8 cellular contexts compared by ENCODE assay signal in genomic region chr2:71226965-71227560, GRCh38. TPM values are rescaled to one million over a fixed set of nuclear protein-coding genes. Genes with fewer than 3 reads are reported as not detected.
DNase-seq lines count a peak whose midpoint lies in the region; ATAC-seq and TF ChIP-seq lines count a peak whose summit lies in the region.

Gene PAIP2B, minus strand, starts transcription at chr2:71227103. Its CDS starts 24,514 bp downstream, at chr2:71202589.

- no peaks in the 10 kb centered on the region for H3K27me3 ChIP-seq in BLaER1 treated with 17β-estradiol and CSF1 and Interleukin-3, amounts not matched to agents 10 nM and 100 nM
- H3K27me3 ChIP-seq in dorsolateral prefrontal cortex: no peaks in the 10 kb centered on the region
- H3K27me3 ChIP-seq in liver (ENCODE audit: control insufficient read depth in 4 of 4, insufficient read depth in 4 of 4, low read length in 3 of 4): no peaks in the 10 kb centered on the region

- H3K4me1 Mint-ChIP-seq in activated CD4-positive, alpha-beta memory T cell treated with anti-CD3 and anti-CD28 coated beads for 36 hours (ENCODE audit: low read depth): peaks cover 10% of the 10 kb centered on the region

- H3K4me3 Mint-ChIP-seq in activated CD4-positive, alpha-beta memory T cell treated with anti-CD3 and anti-CD28 coated beads for 36 hours: peak within 1 kb of the TSS; percentile 97

- H3K4me2 ChIP-seq in BLaER1 treated with 17β-estradiol and CSF1 and Interleukin-3, amounts not matched to agents 10 nM and 100 nM: peak within 1 kb of the TSS; percentile 68 to 85 (median 75)

- H3K27me3 Mint-ChIP-seq in activated CD4-positive, alpha-beta memory T cell treated with anti-CD3 and anti-CD28 coated beads for 36 hours: peaks cover 2% of the 10 kb centered on the region

- peak within 1 kb of the TSS; percentile 82 for H3K27ac Mint-ChIP-seq in activated CD4-positive, alpha-beta memory T cell treated with anti-CD3 and anti-CD28 coated beads for 36 hours

- peak within 1 kb of the TSS; percentile 52 to 72 (median 60) for H3K4me3 ChIP-seq in BLaER1 treated with 17β-estradiol and CSF1 and Interleukin-3, amounts not matched to agents 10 nM and 100 nM
- peak within 1 kb of the TSS; percentile 67 to 99 (median 93) for H3K4me3 ChIP-seq in dorsolateral prefrontal cortex
- H3K4me3 ChIP-seq in liver (ENCODE audit: low read depth in 1 of 3, low read length in 3 of 3): peak within 1 kb of the TSS; percentile 78 to 86 (median 79)

- peak; percentile 27 to 31 for TF ChIP-seq RAD21 in liver (IDR thresholded peaks at IDR 0.05)

- TF ChIP-seq CTCF in dorsolateral prefrontal cortex (IDR thresholded peaks at IDR 0.05 in 54 of 56, conservative IDR thresholded peaks at IDR 0.05 in 2 of 56; ENCODE audit: low read depth in 1 of 56, partially characterized antibody in 56 of 56): peak in 22 of 56 donors; percentile 2 to 56 (median 15)
- no peak for TF ChIP-seq CTCF in liver (IDR thresholded peaks at IDR 0.05; ENCODE audit: low read depth, low read length, missing input control)

- intact Hi-C loops in activated CD4-positive, alpha-beta memory T cell treated with anti-CD3 and anti-CD28 coated beads for 36 hours (cut with micrococcal nuclease): loop anchor here (1.0 to 10.0 kb wide), 7 partner anchors 49 to 1845 kb away; partner anchors contain the start of genes MCEE, MPHOSPH10, NAGK and SFXN5
- intact Hi-C loops in dorsolateral prefrontal cortex (cut with DNase I): loop anchor here (1.0 to 10.0 kb wide), 5 partner anchors 29 to 168 kb away; no protein-coding TSS in a partner anchor

- peak; percentile 100 for DNase-seq in NCI-H748 (lab: John Stamatoyannopoulos, UW; ENCODE audit: unreplicated experiment)
- peak; percentile 99 for DNase-seq in activated CD4-positive, alpha-beta memory T cell treated with anti-CD3 and anti-CD28 coated beads for 36 hours
- peak; percentile 98 to 100 (median 99) for DNase-seq in dorsolateral prefrontal cortex
- peak; percentile 98 for DNase-seq in stimulated activated CD4-positive, alpha-beta T cell treated with anti-CD3 and anti-CD28 coated beads, Interleukin-4, amount 100 ng/mL, for 1 hour

- H3K9me3 Mint-ChIP-seq in activated CD4-positive, alpha-beta memory T cell treated with anti-CD3 and anti-CD28 coated beads for 36 hours: no peaks in the 10 kb centered on the region

- H3K9me3 ChIP-seq in BLaER1 treated with 17β-estradiol and CSF1 and Interleukin-3, amounts not matched to agents 10 nM and 100 nM (replicated peaks in 1 of 11): peaks cover 0 to 20% (median 10%) of the 10 kb centered on the region in 11 experiments; a peak in 18 of 22 replicates
- no peaks in the 10 kb centered on the region for H3K9me3 ChIP-seq in liver (ENCODE audit: control insufficient read depth in 4 of 4, low read length in 3 of 4)

- H4K20me1 ChIP-seq in BLaER1 treated with 17β-estradiol and CSF1 and Interleukin-3, amounts not matched to agents 10 nM and 100 nM: no peaks in the 10 kb centered on the region

- peak; percentile 93 for ATAC-seq in GM19351 (IDR thresholded peaks at IDR 0.05; ENCODE audit: unreplicated experiment)
- ATAC-seq in HG03520 (IDR thresholded peaks at IDR 0.05; ENCODE audit: unreplicated experiment): peak; percentile 92

- CTCF ChIA-PET in activated CD4-positive, alpha-beta memory T cell treated with anti-CD3 and anti-CD28 coated beads for 36 hours (lab: Charles Lee): interaction anchor here (0.8 to 1.8 kb wide), 6 partner anchors 9 to 279 kb away, joined by 3 to 9 read pairs (median 4); partner anchors contain the start of gene ZNF638

- no peaks in the 10 kb centered on the region for H3K36me3 Mint-ChIP-seq in activated CD4-positive, alpha-beta memory T cell treated with anti-CD3 and anti-CD28 coated beads for 36 hours

- no peaks in the 10 kb centered on the region for H3K36me3 ChIP-seq in BLaER1 treated with 17β-estradiol and CSF1 and Interleukin-3, amounts not matched to agents 10 nM and 100 nM
- no peaks in the 10 kb centered on the region for H3K36me3 ChIP-seq in liver (ENCODE audit: control insufficient read depth in 4 of 4, insufficient read depth in 3 of 4, low read depth in 1 of 4, low read length in 3 of 4)

- H3K9ac ChIP-seq in BLaER1 treated with 17β-estradiol and CSF1 and Interleukin-3, amounts not matched to agents 10 nM and 100 nM: peak within 1 kb of the TSS; percentile 44 to 72 (median 65)
- H3K9ac ChIP-seq in liver (ENCODE audit: low read depth in 1 of 2, low read length in 2 of 2): peak within 1 kb of the TSS; percentile 52 to 77

- POLR2A ChIA-PET in activated CD4-positive, alpha-beta memory T cell treated with anti-CD3 and anti-CD28 coated beads for 36 hours (lab: Charles Lee): interaction anchor here (0.8 to 1.0 kb wide), 4 partner anchors 96 to 242 kb away, joined by 3 to 5 read pairs (median 4); partner anchors contain the start of gene ZNF638

- WGBS in liver: under 1% methylated on average over 30 of the region's 30 CpGs

- peak within 1 kb of the TSS in 7 of 11 experiments; percentile 13 to 64 (median 47); a peak in 9 of 22 replicates for H3K27ac ChIP-seq in BLaER1 treated with 17β-estradiol and CSF1 and Interleukin-3, amounts not matched to agents 10 nM and 100 nM
- H3K27ac ChIP-seq in dorsolateral prefrontal cortex (peak within 1 kb of the TSS; percentile 46 to 97 (median 91)), liver (ENCODE audit: low read depth in 1 of 2, low read length in 2 of 2) (peak within 1 kb of the TSS; percentile 45 to 60)

- peaks cover 0 to 8% (median 7%) of the 10 kb centered on the region in 10 experiments; a peak in 11 of 20 replicates for H3K4me1 ChIP-seq in BLaER1 treated with 17β-estradiol and CSF1 and Interleukin-3, amounts not matched to agents 10 nM and 100 nM
- H3K4me1 ChIP-seq in liver (ENCODE audit: control insufficient read depth in 4 of 4, insufficient read depth in 4 of 4, low read length in 3 of 4): peaks cover 0 to 27% (median 16%) of the 10 kb centered on the region in 4 donors

TF ChIP-seq in liver, 16 proteins besides CTCF, POLR2A, EP300 and RAD21 (continues in another document):
- TF ChIP-seq FOXA1 (IDR thresholded peaks at IDR 0.05) (peak; percentile 83), TAF1 (conservative IDR thresholded peaks at IDR 0.05) (peak; percentile 85), ATF3 (IDR thresholded peaks at IDR 0.05) (peak; percentile 39), MAX (IDR thresholded peaks at IDR 0.05) (peak; percentile 51), RXRA (IDR thresholded peaks at IDR 0.05) (peak; percentile 50 to 67), HNF4A (conservative IDR thresholded peaks at IDR 0.05) (peak in 1 of 2 donors; percentile 39), SP1 (IDR thresholded peaks at IDR 0.05) (peak; percentile 97), ZBTB33 (IDR thresholded peaks at IDR 0.05) (peak; percentile 27), HNF4G (IDR thresholded peaks at IDR 0.05) (no peak), GABPA (IDR thresholded peaks at IDR 0.05 in 1 of 2, conservative IDR thresholded peaks at IDR 0.05 in 1 of 2) (peak in 1 of 2 donors; percentile 54), FOXA2 (IDR thresholded peaks at IDR 0.05) (peak; percentile 91), EGR1 (IDR thresholded peaks at IDR 0.05; ENCODE audit: low read depth in 2 of 2) (peak in 1 of 2 donors; percentile 69)

RNA-seq across cellular contexts. Expression of gene PAIP2B, which starts in this region (rescaled TPM):
- total RNA-seq in activated CD4-positive, alpha-beta memory T cell treated with anti-CD3 and anti-CD28 coated beads for 36 hours: 1 to 10 TPM; 2.2 TPM
- total RNA-seq in dorsolateral prefrontal cortex (100 to 1,000 TPM in 25 of 120 experiments, 10 to 100 TPM in 95; 17.6 to 189 (median 63.5) TPM), liver (10 to 100 TPM; 10.9 to 28.6 TPM)
- 10 to 100 TPM in 1 of 2 donors, 1 to 10 TPM in 1; 4.8 to 10.2 TPM for polyA plus RNA-seq in liver

Comparison
In these comparisons a context has a peak if more than half of its experiments do, and no peak if none do; other contexts are left out.
1. Peak in every context shown above with its lines: DNase-seq, ATAC-seq, H3K4me3 ChIP-seq and H3K27ac ChIP-seq.